In genomic region chr17:17118399-17118798, GRCh38 we compare ENCODE assay signal across 13 cellular contexts.
DNase-seq lines count a peak whose midpoint lies in the region; ATAC-seq, FAIRE-seq and TF ChIP-seq lines count a peak whose summit lies in the region.
"Had no signal": no experiment of that assay in that cellular context is flagged by ENCODE, and none has a peak within 500 bp of the region (broad histone marks: within the 10 kb centered on the region; RNA-seq: fewer than 3 reads in every experiment).

No MANE protein-coding gene starts in this region.

- H3K56ac ChIP-seq in H1 (replicated peaks; ENCODE audit: insufficient read length, low read depth, low read length): no peak overlapping the region

- intact Hi-C loops in PC-3 (cut with micrococcal nuclease) (no loop called here), ovary (cut with DNase I) (loop anchor here in 2 of 4 donors (5.0 to 10.0 kb wide), 2 partner anchors 74 to 116 kb away; partner anchors contain the start of gene MPRIP (in 1 of the 2))

- peak overlapping the region; percentile 85; the same call in 1 of the 2 replicates for H2BK5ac ChIP-seq in H1 (ENCODE audit: low read depth, low read length)

- no peak overlapping the region for H3K14ac ChIP-seq in H1 (ENCODE audit: insufficient read length)

- H3K4me3 ChIP-seq in AG04450 (ENCODE audit: low read depth, low read length) (no peak overlapping the region), PC-3 (ENCODE audit: low read length) (no peak overlapping the region), H1 (ENCODE audit: extremely low read depth in 1 of 4, insufficient read depth in 2 of 4, low read depth in 3 of 4, low read length in 4 of 4) (no peak overlapping the region), neural progenitor cell (no peak overlapping the region), ovary (no peak overlapping the region), BE2C (ENCODE audit: low read depth, low read length) (no peak overlapping the region)
- H3K4me3 ChIP-seq: GM12878, smooth muscle cell had no signal

- H3K4ac ChIP-seq in H1 (replicated peaks; ENCODE audit: insufficient read length, low read depth, low read length): no peak overlapping the region

- no peak overlapping the region for H3K18ac ChIP-seq in H1 (ENCODE audit: extremely low read depth, low read length)

- no peaks in the 10 kb centered on the region for H3K9me2 ChIP-seq in PC-3 (replicated peaks; ENCODE audit: low read length)

- H2BK120ac ChIP-seq in H1 (replicated peaks; ENCODE audit: low read depth, low read length): no peak overlapping the region

- H3K27me3 ChIP-seq in AG04450 (ENCODE audit: control insufficient read depth, insufficient read depth, low read length): no peaks in the 10 kb centered on the region
- H3K27me3 ChIP-seq in PC-3 (ENCODE audit: low read length): no peaks in the 10 kb centered on the region
- no peaks in the 10 kb centered on the region for H3K27me3 ChIP-seq in H1 (replicated peaks in 1 of 4; ENCODE audit: control insufficient read depth in 3 of 4, extremely low read depth in 1 of 4, insufficient read depth in 3 of 4, low read length in 3 of 4)
- no peaks in the 10 kb centered on the region for H3K27me3 ChIP-seq in neural progenitor cell
- no peaks in the 10 kb centered on the region for H3K27me3 ChIP-seq in ovary
- no peaks in the 10 kb centered on the region for H3K27me3 ChIP-seq in BE2C

- H3F3A ChIP-seq in PC-3 (ENCODE audit: low read length, unreplicated experiment) (peaks cover 10% of the 10 kb centered on the region), neural progenitor cell (ENCODE audit: low read depth) (no peaks in the 10 kb centered on the region)

- no peak overlapping the region for H4K5ac ChIP-seq in H1 (ENCODE audit: insufficient read length, low read depth, low read length)

- H3K4me3 Mint-ChIP-seq in neural progenitor cell: no peak overlapping the region

- no peak overlapping the region for H2BK15ac ChIP-seq in H1 (ENCODE audit: low read length)

- peak overlapping the region; percentile 29 for H3K27ac Mint-ChIP-seq in neural progenitor cell

- H3K79me2 ChIP-seq in PC-3 (ENCODE audit: low read length) (peaks cover 100% of the 10 kb centered on the region), H1 (ENCODE audit: control insufficient read depth in 1 of 2, insufficient read depth in 2 of 2, low read length in 2 of 2) (peaks cover 0 to 50% of the 10 kb centered on the region in 2 experiments; a peak in 2 of 4 replicates), neural progenitor cell (ENCODE audit: low read depth) (peaks cover 46% of the 10 kb centered on the region)

- H3K4me1 Mint-ChIP-seq in neural progenitor cell: peaks cover 23% of the 10 kb centered on the region

- DNase-seq in AG04450 (ENCODE audit: low read depth, low spot score): no peak
- DNase-seq in PC-3: no peak
- DNase-seq in H1 (ENCODE audit: low read depth in 1 of 2, low spot score in 2 of 2): no peak
- no peak for DNase-seq in neural progenitor cell (ENCODE audit: low spot score)
- DNase-seq in HTR-8/SVneo (ENCODE audit: insufficient read length, low spot score): no peak
- DNase-seq in ovary: no peak
- DNase-seq in kidney glomerular epithelial cell (lab: John Stamatoyannopoulos, UW): no peak
- no peak for DNase-seq in BE2C
- DNase-seq: COR-L47, Karpas-422, SHP77 had no signal

- H3K4me2 ChIP-seq in PC-3 (ENCODE audit: low read length): no peak overlapping the region
- H3K4me2 ChIP-seq in H1 (ENCODE audit: insufficient read depth in 1 of 2, low read depth in 2 of 2, low read length in 2 of 2): no peak overlapping the region
- H3K4me2 ChIP-seq in neural progenitor cell: no peak overlapping the region
- H3K4me2 ChIP-seq: smooth muscle cell had no signal

- no peaks in the 10 kb centered on the region for H3K23me2 ChIP-seq in H1 (ENCODE audit: low read depth, low read length)

- BruUV-seq in PC-3 (replicated peaks; lab: Mats Ljungman, UMichigan): no TSS peak

- H3K27ac ChIP-seq in AG04450 (ENCODE audit: low read depth, low read length) (peak overlapping the region; percentile 65), PC-3 (ENCODE audit: low read length) (peak overlapping the region; percentile 31; the same call in 1 of the 2 replicates), H1 (ENCODE audit: low read depth, low read length) (no peak overlapping the region), neural progenitor cell (no peak overlapping the region), ovary (peak overlapping the region in 1 of 2 donors; percentile 60)

- H3K9me3 ChIP-seq in AG04450 (ENCODE audit: control insufficient read depth, insufficient read depth, low read length): no peaks in the 10 kb centered on the region
- H3K9me3 ChIP-seq in PC-3 (ENCODE audit: low read length): no peaks in the 10 kb centered on the region
- no peaks in the 10 kb centered on the region for H3K9me3 ChIP-seq in H1 (ENCODE audit: insufficient read depth in 2 of 2, low read depth in 1 of 2, low read length in 1 of 2)
- no peaks in the 10 kb centered on the region for H3K9me3 ChIP-seq in neural progenitor cell (ENCODE audit: low read depth)
- no peaks in the 10 kb centered on the region for H3K9me3 ChIP-seq in ovary
- no peaks in the 10 kb centered on the region for H3K9me3 ChIP-seq in BE2C

- no peak overlapping the region for H2BK12ac ChIP-seq in H1 (ENCODE audit: low read depth, low read length)

- TF ChIP-seq POLR2A in H1 (IDR thresholded peaks at IDR 0.05; ENCODE audit: control extremely low read depth in 1 of 2, low read depth in 2 of 2, low read length in 2 of 2): no peak
- TF ChIP-seq POLR2A in ovary (IDR thresholded peaks at IDR 0.05): no peak

- peaks cover 4% of the 10 kb centered on the region for H3K36me3 Mint-ChIP-seq in neural progenitor cell

- peaks cover 28% of the 10 kb centered on the region for H3K79me1 ChIP-seq in H1 (ENCODE audit: low read depth, low read length)

- no peak overlapping the region for H3K23ac ChIP-seq in H1 (ENCODE audit: insufficient read length)

- ATAC-seq in PC-3: no peak

- POLR2A ChIA-PET in AG04450 (lab: Yijun Ruan, JAX): no interaction called here
- POLR2A ChIA-PET in PC-3 (lab: Charles Lee; ENCODE audit: unreplicated experiment): no interaction called here
- POLR2A ChIA-PET in H1 (lab: Charles Lee; ENCODE audit: partially characterized antibody): no interaction called here

- no peak overlapping the region for H2BK20ac ChIP-seq in H1 (ENCODE audit: low read length)

- no peaks in the 10 kb centered on the region for H3K9me3 Mint-ChIP-seq in neural progenitor cell

- H2AFZ ChIP-seq in PC-3 (ENCODE audit: low read length) (no peak overlapping the region), H1 (ENCODE audit: low read length) (no peak overlapping the region), neural progenitor cell (replicated peaks) (no peak overlapping the region)

- no peak for TF ChIP-seq RAD21 in H1 (IDR thresholded peaks at IDR 0.05 in 1 of 2, conservative IDR thresholded peaks at IDR 0.05 in 1 of 2; ENCODE audit: low read depth in 2 of 2, low read length in 2 of 2)

- no peak overlapping the region for H2AK5ac ChIP-seq in H1 (ENCODE audit: low read depth, low read length)

- no peak overlapping the region for H4K8ac ChIP-seq in H1 (ENCODE audit: extremely low read depth, insufficient read depth, low read length)

- TF ChIP-seq CTCF in AG04450 (IDR thresholded peaks at IDR 0.05; ENCODE audit: low read depth, low read length) (no peak), PC-3 (conservative IDR thresholded peaks at IDR 0.05; ENCODE audit: low read depth, low read length) (no peak), H1 (IDR thresholded peaks at IDR 0.05; ENCODE audit: control extremely low read depth in 1 of 3, insufficient read depth in 1 of 3, low read depth in 1 of 3, low read length in 3 of 3) (no peak), neural progenitor cell (IDR thresholded peaks at IDR 0.05) (no peak), ovary (IDR thresholded peaks at IDR 0.05) (no peak), BE2C (IDR thresholded peaks at IDR 0.05; ENCODE audit: low read depth, low read length) (no peak)

- no peak for FAIRE-seq in H1 (lab: Jason Lieb, UNC)
- FAIRE-seq in HTR-8/SVneo (lab: Jason Lieb, UNC): no peak
- FAIRE-seq: GM12878 had no signal

- H3K4me1 ChIP-seq in PC-3 (ENCODE audit: insufficient read depth, low read length) (peaks cover 27% of the 10 kb centered on the region), H1 (replicated peaks in 1 of 4; ENCODE audit: control insufficient read depth in 3 of 4, insufficient read depth in 4 of 4, low read length in 3 of 4) (no peaks in the 10 kb centered on the region; a peak in 2 of 7 replicates), neural progenitor cell (peaks cover 7% of the 10 kb centered on the region), ovary (ENCODE audit: insufficient read depth) (peaks cover 51% of the 10 kb centered on the region), BE2C (no peaks in the 10 kb centered on the region)

- CTCF ChIA-PET in AG04450 (lab: Charles Lee): no interaction called here
- CTCF ChIA-PET in PC-3 (lab: Charles Lee): no interaction called here
- CTCF ChIA-PET in H1 (lab: Charles Lee; ENCODE audit: partially characterized antibody): interaction anchor here (1.3 to 4.4 kb wide), 2 partner anchors 10 kb away, joined by 5 to 23 read pairs; no protein-coding TSS in a partner anchor

- no peak overlapping the region for H4K91ac ChIP-seq in H1 (replicated peaks; ENCODE audit: insufficient read length, low read length)

- no peak for TF ChIP-seq EP300 in H1 (IDR thresholded peaks at IDR 0.05; ENCODE audit: borderline replicate concordance in 1 of 2, low read depth in 2 of 2, low read length in 2 of 2)
- no peak for TF ChIP-seq EP300 in ovary (IDR thresholded peaks at IDR 0.05)

- peaks cover 22% of the 10 kb centered on the region; the same call in 1 of the 2 replicates for H3K36me3 ChIP-seq in PC-3 (ENCODE audit: low read depth, low read length)
- H3K36me3 ChIP-seq in H1 (ENCODE audit: control insufficient read depth in 2 of 4, insufficient read depth in 4 of 4, low read length in 3 of 4): no peaks in the 10 kb centered on the region
- H3K36me3 ChIP-seq in neural progenitor cell: no peaks in the 10 kb centered on the region
- H3K36me3 ChIP-seq in ovary: no peaks in the 10 kb centered on the region
- no peaks in the 10 kb centered on the region for H3K36me3 ChIP-seq in BE2C

- H3K9ac ChIP-seq in PC-3 (ENCODE audit: low read length) (no peak overlapping the region), H1 (replicated peaks in 1 of 4; ENCODE audit: extremely low read depth in 1 of 4, low read depth in 3 of 4, low read length in 3 of 4) (no peak overlapping the region), neural progenitor cell (no peak overlapping the region)

- H4K20me1 ChIP-seq in PC-3 (ENCODE audit: low read length) (peaks cover 92% of the 10 kb centered on the region), H1 (replicated peaks in 1 of 2; ENCODE audit: control insufficient read depth in 1 of 2, insufficient read depth in 2 of 2, low read length in 2 of 2) (peaks cover 4 to 15% of the 10 kb centered on the region in 2 experiments), neural progenitor cell (ENCODE audit: low read depth) (peaks cover 28% of the 10 kb centered on the region)

- no peaks in the 10 kb centered on the region for H3K27me3 Mint-ChIP-seq in neural progenitor cell (ENCODE audit: insufficient read depth, low read depth)

- 96% methylated on average over 4 of the region's 4 CpGs; no CpG with 5 or more reads in 1 of the 2 experiments for WGBS in H1 (ENCODE audit: extremely low coverage in 1 of 2, insufficient coverage in 1 of 2, insufficient read length in 1 of 2, insufficient replicate concordance in 2 of 2, low coverage in 1 of 2, low lambda C conversion rate in 2 of 2, missing lambda C conversion rate in 1 of 2), 2 experiments
- WGBS in ovary, 3 donors: 75 to 82% (median 79%) methylated on average over 4 of the region's 4 CpGs

Comparison
In these comparisons a context has a peak if more than half of its experiments do, and no peak if none do; other contexts are left out.
1. H3K27ac ChIP-seq: peak in AG04450 (single experiment) and PC-3 (single experiment); none in H1 (single experiment) and neural progenitor cell (single experiment).